ENCODE assay signal across 8 cellular contexts in genomic region chr21:37700641-37701202, GRCh38.
DNase-seq lines count a peak whose midpoint lies in the region; ATAC-seq and TF ChIP-seq lines count a peak whose summit lies in the region.

No MANE protein-coding gene starts in this region.

- no peaks in the 10 kb centered on the region for H3K4me1 Mint-ChIP-seq in WTC11

- no peaks in the 10 kb centered on the region for H3K27me3 ChIP-seq in gastrocnemius medialis

- no peaks in the 10 kb centered on the region for H3K36me3 ChIP-seq in gastrocnemius medialis

- peaks cover 21% of the 10 kb centered on the region for H3K9me3 Mint-ChIP-seq in WTC11

- no peak for TF ChIP-seq POLR2A in gastrocnemius medialis (IDR thresholded peaks at IDR 0.05)

- H3K4me3 ChIP-seq in gastrocnemius medialis: no peak overlapping the region

- ATAC-seq in HG03442 (IDR thresholded peaks at IDR 0.05; ENCODE audit: unreplicated experiment): peak; percentile 80
- peak; percentile 100 for ATAC-seq in WTC11
- peak; percentile 84 for ATAC-seq in left ventricle myocardium superior
- peak in 1 of 2 donors; percentile 39 for ATAC-seq in gastrocnemius medialis

- H3K27ac Mint-ChIP-seq in WTC11: no peak overlapping the region

- intact Hi-C loops in left ventricle myocardium superior (cut with micrococcal nuclease): no loop called here
- intact Hi-C loops in gastrocnemius medialis (cut with DNase I; ENCODE audit: low total_unique reads): no loop called here

- in situ Hi-C loops in gastrocnemius medialis (cut with MboI; ENCODE audit: low sequenced_read_pairs in 4 of 4): loop anchor here (25.0 kb wide), 3 partner anchors 112 to 662 kb away; no protein-coding TSS in a partner anchor

- POLR2A ChIA-PET in WTC11 (lab: Charles Lee): no interaction called here

- CTCF ChIA-PET in WTC11 (lab: Charles Lee): interaction anchor here (0.5 to 2.3 kb wide), 54 partner anchors 9 to 765 kb away, joined by 3 to 49 read pairs (median 4); partner anchors contain the start of gene KCNJ6

- no peak overlapping the region for H3K27ac ChIP-seq in gastrocnemius medialis

- H3K27me3 Mint-ChIP-seq in WTC11 (ENCODE audit: low read depth): peaks cover 3% of the 10 kb centered on the region; the same call in 1 of the 2 replicates

- no peaks in the 10 kb centered on the region for H3K9me3 ChIP-seq in gastrocnemius medialis

- peaks cover 14% of the 10 kb centered on the region for H3K36me3 Mint-ChIP-seq in WTC11

- no peak overlapping the region for H3K4me3 Mint-ChIP-seq in WTC11

- peak; percentile 2 for DNase-seq in DMS79 treated with DMSO at 0.1 percent for 48 hours (lab: John Stamatoyannopoulos, UW)
- DNase-seq in DMS79 (lab: John Stamatoyannopoulos, UW): no peak
- peak; percentile 79 for DNase-seq in GM20000 (ENCODE audit: low spot score)
- peak; percentile 30 for DNase-seq in NCI-H2227 (lab: John Stamatoyannopoulos, UW; ENCODE audit: unreplicated experiment)
- DNase-seq in WTC11 (ENCODE audit: low spot score): peak; percentile 46
- DNase-seq in left ventricle myocardium superior: peak; percentile 30
- DNase-seq in gastrocnemius medialis: no peak

- peak; percentile 24 for TF ChIP-seq CTCF in GM20000 (IDR thresholded peaks at IDR 0.05; ENCODE audit: extremely low read depth, missing control alignments)
- TF ChIP-seq CTCF in WTC11 (IDR thresholded peaks at IDR 0.05): peak; percentile 57
- TF ChIP-seq CTCF in gastrocnemius medialis (IDR thresholded peaks at IDR 0.05 in 4 of 5, conservative IDR thresholded peaks at IDR 0.05 in 1 of 5): peak in 4 of 5 experiments; percentile 19 to 33 (median 31)

- no peaks in the 10 kb centered on the region for H3K4me1 ChIP-seq in gastrocnemius medialis

TF ChIP-seq in WTC11, 78 proteins besides CTCF, POLR2A, EP300 and RAD21 (continues in another document):
- TF ChIP-seq ZNF281 (CRISPR knock-in tag; IDR thresholded peaks at IDR 0.05) (no peak), USF2 (CRISPR knock-in tag; IDR thresholded peaks at IDR 0.05) (peak; percentile 63), HMGA2 (CRISPR knock-in tag; IDR thresholded peaks at IDR 0.05) (no peak), OVOL2 (CRISPR knock-in tag; IDR thresholded peaks at IDR 0.05; ENCODE audit: borderline replicate concordance) (no peak), RORB (CRISPR knock-in tag; IDR thresholded peaks at IDR 0.05) (no peak), SOX15 (CRISPR knock-in tag; IDR thresholded peaks at IDR 0.05) (no peak), RELA (CRISPR knock-in tag; IDR thresholded peaks at IDR 0.05; ENCODE audit: borderline replicate concordance) (no peak), SP1 (CRISPR knock-in tag; conservative IDR thresholded peaks at IDR 0.05) (no peak), USF1 (CRISPR knock-in tag; IDR thresholded peaks at IDR 0.05) (peak; percentile 53; the same call in 1 of the 2 replicates), AFF4 (CRISPR knock-in tag; IDR thresholded peaks at IDR 0.05; ENCODE audit: borderline replicate concordance) (no peak), ETV6 (CRISPR knock-in tag; IDR thresholded peaks at IDR 0.05) (peak; percentile 74; the same call in 1 of the 2 replicates), GTF2I (CRISPR knock-in tag; conservative IDR thresholded peaks at IDR 0.05) (peak; percentile 63; the same call in 1 of the 2 replicates), TEAD1 (CRISPR knock-in tag; IDR thresholded peaks at IDR 0.05) (no peak), ZNF263 (CRISPR knock-in tag; IDR thresholded peaks at IDR 0.05; ENCODE audit: low read depth) (no peak), E2F1 (CRISPR knock-in tag; IDR thresholded peaks at IDR 0.05) (no peak), CBFB (CRISPR knock-in tag; IDR thresholded peaks at IDR 0.05; ENCODE audit: low read depth) (no peak), ZBTB43 (CRISPR knock-in tag; IDR thresholded peaks at IDR 0.05) (no peak)

Comparison
In these comparisons a context has a peak if more than half of its experiments do, and no peak if none do; other contexts are left out.
1. DNase-seq: peak in DMS79 treated with DMSO at 0.1 percent for 48 hours (single experiment), GM20000 (single experiment), NCI-H2227 (single experiment), WTC11 (single experiment) and left ventricle myocardium superior (single experiment); none in DMS79 (single experiment) and gastrocnemius medialis (0 of 2).
2. Peak in every context shown above with its lines, with median percentiles within 50 percentile points of each other: CTCF ChIP-seq.